Comparison of ENCODE assay signal across 16 cellular contexts in genomic region chr9:91935805-91936204, GRCh38. TPM values are rescaled to one million over a fixed set of nuclear protein-coding genes. Genes with fewer than 3 reads are reported as not detected.
DNase-seq lines count a peak whose midpoint lies in the region; ATAC-seq and TF ChIP-seq lines count a peak whose summit lies in the region.
"Had no signal": no experiment of that assay in that cellular context is flagged by ENCODE, and none has a peak within 500 bp of the region (broad histone marks: within the 10 kb centered on the region; RNA-seq: fewer than 3 reads in every experiment).

No MANE protein-coding gene starts in this region.

- DNase-seq in endodermal cell = peak; percentile 56
- no peak for DNase-seq in spleen
- DNase-seq in activated CD4-positive, alpha-beta T cell treated with anti-CD3 and anti-CD28 coated beads for 1 hour = no peak
- no peak for DNase-seq in dermis blood vessel endothelial cell
- no peak for DNase-seq in mesothelial cell of epicardium (ENCODE audit: low spot score in 2 of 2, unreplicated experiment in 2 of 2)
- DNase-seq: AML-193, Caco-2, HFFc6, MG63, NCI-H1105 treated with DMSO at 0.1 percent for 48 hours, NCI-H187, NCI-H510A had no signal

- no peak for ATAC-seq in HG03432 (IDR thresholded peaks at IDR 0.05; ENCODE audit: unreplicated experiment)

- H3K9me3 Mint-ChIP-seq in endodermal cell (peaks cover 30% of the 10 kb centered on the region), mesothelial cell of epicardium (peaks cover 21% of the 10 kb centered on the region)

- H3K4me1 Mint-ChIP-seq in endodermal cell (peaks cover 48% of the 10 kb centered on the region), mesothelial cell of epicardium (peaks cover 30% of the 10 kb centered on the region)

- H3K9ac ChIP-seq in HUES64 (ENCODE audit: low read depth, low read length) (no peak overlapping the region), endodermal cell (ENCODE audit: extremely low read depth, low read length, poor library complexity, severe bottlenecking) (no peak overlapping the region)

- peak overlapping the region; percentile 82 for H3K27ac Mint-ChIP-seq in endodermal cell
- H3K27ac Mint-ChIP-seq in mesothelial cell of epicardium = no peak overlapping the region
- H3K27ac Mint-ChIP-seq: HFFc6 had no signal

- TF ChIP-seq CTCF in endodermal cell (conservative IDR thresholded peaks at IDR 0.05) = no peak
- no peak for TF ChIP-seq CTCF in spleen (IDR thresholded peaks at IDR 0.05 in 8 of 11, conservative IDR thresholded peaks at IDR 0.05 in 3 of 11)
- no peak for TF ChIP-seq CTCF in mesothelial cell of epicardium (IDR thresholded peaks at IDR 0.05; ENCODE audit: unreplicated experiment)

- H3K27me3 ChIP-seq in HUES64 (ENCODE audit: insufficient read depth, low read length) = no peaks in the 10 kb centered on the region
- H3K27me3 ChIP-seq in endodermal cell (ENCODE audit: control insufficient read depth, insufficient read depth, low read length, poor library complexity, severe bottlenecking) = no peaks in the 10 kb centered on the region
- no peaks in the 10 kb centered on the region for H3K27me3 ChIP-seq in muscle layer of duodenum (ENCODE audit: low read depth, low read length)
- no peaks in the 10 kb centered on the region for H3K27me3 ChIP-seq in spleen (replicated peaks in 1 of 7)
- H3K27me3 ChIP-seq: MG63, Peyer's patch had no signal

- H3K27me3 Mint-ChIP-seq in endodermal cell (ENCODE audit: insufficient read depth) (no peaks in the 10 kb centered on the region), mesothelial cell of epicardium (ENCODE audit: low read depth) (no peaks in the 10 kb centered on the region)

- peak overlapping the region; percentile 12 for H3K4me3 Mint-ChIP-seq in endodermal cell
- H3K4me3 Mint-ChIP-seq in mesothelial cell of epicardium = no peak overlapping the region
- H3K4me3 Mint-ChIP-seq: HFFc6 had no signal

- 94% methylated on average over 7 of the region's 7 CpGs for WGBS in HUES64
- WGBS in endodermal cell (ENCODE audit: insufficient coverage in 1 of 2, insufficient read length in 1 of 2), 2 experiments = 93 to 95% methylated on average over 7 of the region's 7 CpGs
- WGBS in spleen, 5 donors = 90 to 96% (median 92%) methylated on average over 7 of the region's 7 CpGs

- peaks cover 15% of the 10 kb centered on the region for H3K9me3 ChIP-seq in HUES64 (ENCODE audit: insufficient read depth, low read depth, low read length)
- peaks cover 32% of the 10 kb centered on the region for H3K9me3 ChIP-seq in endodermal cell (ENCODE audit: control insufficient read depth, low read length)
- H3K9me3 ChIP-seq in muscle layer of duodenum (ENCODE audit: control insufficient read depth in 1 of 2, low read length in 2 of 2) = peaks cover 8 to 10% of the 10 kb centered on the region in 2 donors
- H3K9me3 ChIP-seq in spleen = peaks cover 0 to 22% (median 14%) of the 10 kb centered on the region in 8 donors

- H3K36me3 Mint-ChIP-seq in endodermal cell (ENCODE audit: low read depth) = peaks cover 70% of the 10 kb centered on the region
- H3K36me3 Mint-ChIP-seq in mesothelial cell of epicardium = peaks cover 30% of the 10 kb centered on the region

- H3K4me3 ChIP-seq in HUES64 (ENCODE audit: low read length) (no peak overlapping the region), endodermal cell (ENCODE audit: low read length) (peak overlapping the region; percentile 1), muscle layer of duodenum (ENCODE audit: low read depth in 1 of 2, low read length in 2 of 2) (no peak overlapping the region), spleen (no peak overlapping the region)
- H3K4me3 ChIP-seq: MG63, Peyer's patch had no signal

- H3K36me3 ChIP-seq in HUES64 (ENCODE audit: insufficient read depth, low read length) (no peaks in the 10 kb centered on the region), endodermal cell (ENCODE audit: control insufficient read depth, insufficient read depth, low read length) (peaks cover 75% of the 10 kb centered on the region), muscle layer of duodenum (ENCODE audit: control insufficient read depth in 1 of 2, insufficient read depth in 2 of 2, low read length in 2 of 2) (no peaks in the 10 kb centered on the region), spleen (no peaks in the 10 kb centered on the region)
- H3K36me3 ChIP-seq: MG63, Peyer's patch had no signal

- TF ChIP-seq POLR2A in spleen (IDR thresholded peaks at IDR 0.05) = no peak

- intact Hi-C loops in spleen (cut with DNase I; ENCODE audit: low total_unique reads) = no loop called here

- peak overlapping the region; percentile 10; the same call in 1 of the 2 replicates for H3K27ac ChIP-seq in HUES64 (ENCODE audit: low read depth, low read length)
- H3K27ac ChIP-seq in endodermal cell (ENCODE audit: low read depth, low read length) = peak overlapping the region; percentile 77
- H3K27ac ChIP-seq in muscle layer of duodenum (ENCODE audit: low read length) = peak overlapping the region; percentile 71
- H3K27ac ChIP-seq in spleen = peak overlapping the region in 5 of 8 donors; percentile 28 to 44 (median 34)

- peaks cover 19% of the 10 kb centered on the region; the same call in 1 of the 2 replicates for H3K4me1 ChIP-seq in HUES64 (ENCODE audit: insufficient read depth, low read length)
- H3K4me1 ChIP-seq in endodermal cell (ENCODE audit: control insufficient read depth, insufficient read depth, low read length) = peaks cover 29% of the 10 kb centered on the region
- H3K4me1 ChIP-seq in muscle layer of duodenum (ENCODE audit: control insufficient read depth in 1 of 2, insufficient read depth in 2 of 2, low read length in 2 of 2) = peaks cover 0 to 26% of the 10 kb centered on the region in 2 donors
- peaks cover 0 to 3% (median 0%) of the 10 kb centered on the region in 6 donors for H3K4me1 ChIP-seq in spleen
- H3K4me1 ChIP-seq: Caco-2, Peyer's patch had no signal

RNA-seq across cellular contexts. Expression of gene ROR2, which starts 14.2 kb away (rescaled TPM):
- 16.6 TPM for polyA plus RNA-seq in HUES64 (2013, experiment 1 of 2)
- 22.7 TPM for polyA plus RNA-seq in HUES64 (2013, experiment 2 of 2)
- 100 to 1,000 TPM; 104 to 160 TPM for total RNA-seq in endodermal cell
- 39.8 TPM for polyA plus RNA-seq in endodermal cell (2013, experiment 1 of 2)
- polyA plus RNA-seq in endodermal cell (2013, experiment 2 of 2) = 40.9 TPM
- total RNA-seq in spleen = 10 to 100 TPM in 1 of 7 donors, 1 to 10 TPM in 6; 2.5 to 15.6 (median 7.2) TPM
- 1 to 10 TPM in 1 of 3 donors, under 1 TPM in 2; 0.65 to 1.8 (median 0.70) TPM for polyA plus RNA-seq in spleen
- total RNA-seq in dermis blood vessel endothelial cell = under 0.01 TPM in 1 of 2 replicates, not detected in the other
- 36.7 to 41.0 TPM (median 39.7 TPM) in 3 replicates for total RNA-seq in mesothelial cell of epicardium

Comparison
In these comparisons a context has a peak if more than half of its experiments do, and no peak if none do; other contexts are left out.
1. H3K27ac ChIP-seq: peak in every context shown above with its lines; median percentile 77 in endodermal cell; 71 in muscle layer of duodenum; 34 in spleen; 10 in HUES64.